1 cellular context compared by ENCODE assay signal in genomic region chr16:81714593-81714992, GRCh38.
TF ChIP-seq lines count a peak whose summit lies in the region.

No MANE protein-coding gene starts in this region.

TF ChIP-seq in H1, 55 proteins besides CTCF, POLR2A, EP300 and RAD21:
- no peak for TF ChIP-seq BCL11A (IDR thresholded peaks at IDR 0.05; ENCODE audit: low read depth in 2 of 2, low read length in 2 of 2)
- TF ChIP-seq PHF8 (conservative IDR thresholded peaks at IDR 0.05; ENCODE audit: low read depth, low read length) = no peak
- TF ChIP-seq CBX5 (IDR thresholded peaks at IDR 0.05; ENCODE audit: low read depth, low read length) = no peak
